ENCODE assay signal across 13 cellular contexts in the genomic region with DNA sequence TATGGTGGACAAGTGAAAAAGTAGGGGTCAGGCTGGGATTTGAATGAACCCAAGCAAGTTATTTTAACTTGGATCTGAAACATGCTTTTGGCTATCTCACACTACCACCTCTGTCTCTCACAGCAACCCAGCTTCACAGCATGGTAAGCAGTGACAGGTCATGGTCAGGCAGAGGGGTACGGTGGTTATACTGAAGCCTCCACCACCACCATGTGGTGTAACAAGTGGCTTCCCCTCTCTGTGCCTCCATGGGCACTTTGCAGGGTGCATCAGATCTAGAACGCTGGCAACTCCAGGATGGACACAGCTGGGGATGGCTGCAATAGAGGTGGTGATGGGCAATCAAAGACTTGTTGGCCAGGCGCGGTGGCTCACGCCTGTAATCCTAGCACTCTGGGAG. TPM values are rescaled to one million over a fixed set of nuclear protein-coding genes. Genes with fewer than 3 reads are reported as not detected.
DNase-seq lines count a peak whose midpoint lies in the region; ATAC-seq, FAIRE-seq and TF ChIP-seq lines count a peak whose summit lies in the region.
"Had no signal": no experiment of that assay in that cellular context is flagged by ENCODE, and none has a peak within 500 bp of the region (broad histone marks: within the 10 kb centered on the region; RNA-seq: fewer than 3 reads in every experiment).

No MANE protein-coding gene starts in this region.

- no peak overlapping the region for H3K27ac ChIP-seq in A549
- H3K27ac ChIP-seq: foreskin keratinocyte, prostate gland, thoracic aorta had no signal

- TF ChIP-seq CTCF in A549 (IDR thresholded peaks at IDR 0.05), result no peak
- TF ChIP-seq CTCF in GM13976 (IDR thresholded peaks at IDR 0.05; ENCODE audit: borderline replicate concordance, control extremely low read depth, extremely low read depth, insufficient read depth, missing control alignments), result no peak
- no peak for TF ChIP-seq CTCF in GM20000 (IDR thresholded peaks at IDR 0.05; ENCODE audit: extremely low read depth, missing control alignments)

- TF ChIP-seq EP300 in A549 (IDR thresholded peaks at IDR 0.05), result no peak

- H3K4me2 ChIP-seq in A549, result peak overlapping the region; percentile 94

- intact Hi-C loops in activated T-helper 1 cell treated with anti-CD3 and anti-CD28 coated beads, Interleukin-12 subunit alpha, Interleukin-12 subunit beta, Interleukin-2, Interleukin-4 antibody, amounts not matched to agents 30 ng/mL and 10 ng/mL and 1 ng/mL, durations not matched to agents 14 hours and 24 hours and 36 hours (cut with micrococcal nuclease), result no loop called here

- H3K9me3 Mint-ChIP-seq in activated T-helper 1 cell treated with anti-CD3 and anti-CD28 coated beads, Interleukin-12 subunit alpha, Interleukin-12 subunit beta, Interleukin-2, Interleukin-4 antibody, amounts not matched to agents 30 ng/mL and 10 ng/mL and 1 ng/mL, durations not matched to agents 14 hours and 24 hours and 36 hours, result no peaks in the 10 kb centered on the region

- H3K9ac ChIP-seq in mucosa of stomach (ENCODE audit: low read length), result peak overlapping the region; percentile 40

- FAIRE-seq in A549 (lab: Jason Lieb, UNC), result peak; percentile 93
- peak; percentile 69 for FAIRE-seq in GM12891 (lab: Jason Lieb, UNC)

- ATAC-seq in A549 (no peak), HG03469 (IDR thresholded peaks at IDR 0.05; ENCODE audit: unreplicated experiment) (no peak)

- peaks cover 42% of the 10 kb centered on the region for H3K27me3 Mint-ChIP-seq in activated T-helper 1 cell treated with anti-CD3 and anti-CD28 coated beads, Interleukin-12 subunit alpha, Interleukin-12 subunit beta, Interleukin-2, Interleukin-4 antibody, amounts not matched to agents 30 ng/mL and 10 ng/mL and 1 ng/mL, durations not matched to agents 14 hours and 24 hours and 36 hours (ENCODE audit: insufficient read depth)

- TF ChIP-seq RAD21 in A549 (conservative IDR thresholded peaks at IDR 0.05 in 1 of 2, IDR thresholded peaks at IDR 0.05 in 1 of 2), result no peak

- WGBS in A549 (ENCODE audit: missing lambda C conversion rate), result 94% methylated on average over 5 of the region's 5 CpGs

- H3K4me1 ChIP-seq in A549 (peaks cover 5% of the 10 kb centered on the region; the same call in 1 of the 3 replicates), mucosa of stomach (ENCODE audit: control insufficient read depth, insufficient read depth, low read length) (peaks cover 8% of the 10 kb centered on the region)
- H3K4me1 ChIP-seq: foreskin keratinocyte had no signal

- H3K27me3 ChIP-seq in mucosa of stomach (ENCODE audit: control insufficient read depth, insufficient read depth, low read length), result peaks cover 32% of the 10 kb centered on the region

- no peaks in the 10 kb centered on the region for H3K36me3 ChIP-seq in mucosa of stomach (ENCODE audit: control insufficient read depth, insufficient read depth, low read length)
- H3K36me3 ChIP-seq: prostate gland, thoracic aorta had no signal

- peaks cover 7% of the 10 kb centered on the region for H3K4me1 Mint-ChIP-seq in activated T-helper 1 cell treated with anti-CD3 and anti-CD28 coated beads, Interleukin-12 subunit alpha, Interleukin-12 subunit beta, Interleukin-2, Interleukin-4 antibody, amounts not matched to agents 30 ng/mL and 10 ng/mL and 1 ng/mL, durations not matched to agents 14 hours and 24 hours and 36 hours (ENCODE audit: low read depth)

- no peak overlapping the region for H3K27ac Mint-ChIP-seq in activated T-helper 1 cell treated with anti-CD3 and anti-CD28 coated beads, Interleukin-12 subunit alpha, Interleukin-12 subunit beta, Interleukin-2, Interleukin-4 antibody, amounts not matched to agents 30 ng/mL and 10 ng/mL and 1 ng/mL, durations not matched to agents 14 hours and 24 hours and 36 hours

- POLR2A ChIA-PET in A549 (lab: Yijun Ruan, JAX), result no interaction called here

- H3K4me3 ChIP-seq in A549, result peak overlapping the region; percentile 51; the same call in 1 of the 3 replicates
- no peak overlapping the region for H3K4me3 ChIP-seq in mucosa of stomach (ENCODE audit: low read length)

- in situ Hi-C loops in GM13976 (cut with MboI; ENCODE audit: low sequenced_read_pairs, unreplicated experiment), result no loop called here

- no peaks in the 10 kb centered on the region for H3K9me3 ChIP-seq in A549
- H3K9me3 ChIP-seq in mucosa of stomach (ENCODE audit: control insufficient read depth, low read length), result no peaks in the 10 kb centered on the region
- H3K9me3 ChIP-seq: prostate gland, thoracic aorta had no signal

- TF ChIP-seq POLR2A in A549 (IDR thresholded peaks at IDR 0.05; ENCODE audit: low read length) (no peak), GM12891 (IDR thresholded peaks at IDR 0.05; ENCODE audit: low read depth, low read length) (no peak)

- H3K4me3 Mint-ChIP-seq in activated T-helper 1 cell treated with anti-CD3 and anti-CD28 coated beads, Interleukin-12 subunit alpha, Interleukin-12 subunit beta, Interleukin-2, Interleukin-4 antibody, amounts not matched to agents 30 ng/mL and 10 ng/mL and 1 ng/mL, durations not matched to agents 14 hours and 24 hours and 36 hours, result peak overlapping the region; percentile 79

- no peak for DNase-seq in A549 (ENCODE audit: low read depth in 1 of 2, low spot score in 1 of 2)
- no peak for DNase-seq in GM12891 (ENCODE audit: insufficient read length, low spot score)
- no peak for DNase-seq in activated T-helper 1 cell treated with anti-CD3 and anti-CD28 coated beads, Interleukin-12 subunit alpha, Interleukin-12 subunit beta, Interleukin-2, Interleukin-4 antibody, amounts not matched to agents 30 ng/mL and 10 ng/mL and 1 ng/mL, durations not matched to agents 14 hours and 24 hours and 36 hours (ENCODE audit: low spot score)
- no peak for DNase-seq in NCI-H1436 (lab: John Stamatoyannopoulos, UW)
- DNase-seq in GM13976 (ENCODE audit: low spot score), result no peak
- DNase-seq in GM20000 (ENCODE audit: low spot score), result no peak
- DNase-seq: activated CD4-positive, alpha-beta T cell treated with anti-CD3 and anti-CD28 coated beads for 1 hour; activated gamma-delta T cell; foreskin keratinocyte had no signal

- CTCF ChIA-PET in A549 (lab: Yijun Ruan, JAX), result interaction anchor here (0.9 to 5.3 kb wide), 7 partner anchors 11 to 201 kb away, joined by 3 to 58 read pairs (median 7); a partner anchor contains a TSS

- no peaks in the 10 kb centered on the region for H3K36me3 Mint-ChIP-seq in activated T-helper 1 cell treated with anti-CD3 and anti-CD28 coated beads, Interleukin-12 subunit alpha, Interleukin-12 subunit beta, Interleukin-2, Interleukin-4 antibody, amounts not matched to agents 30 ng/mL and 10 ng/mL and 1 ng/mL, durations not matched to agents 14 hours and 24 hours and 36 hours (ENCODE audit: low read depth)

RNA-seq across cellular contexts. Expression of a gene that starts 0.7 kb away (rescaled TPM):
- 0.71 and 1.8 TPM in 2 replicates for polyA plus RNA-seq in A549 (2011; rRNA removed)
- 2.9 and 3.8 TPM in 2 replicates for polyA plus RNA-seq in A549 (2012; cell fraction: cytosol; rRNA removed)
- 13.7 and 18.2 TPM in 2 replicates for polyA plus RNA-seq in A549 (2012; cell fraction: nucleus; rRNA removed)
- polyA plus RNA-seq in A549 (2017; fragmentation: RNase III; extraction: RNeasy Plus Mini Kit Qiagen cat#74134 plus additional on column Dnase treatment), result 3.6 to 5.1 TPM (median 4.3 TPM) in 3 replicates
- polyA minus RNA-seq in A549 (2011; rRNA and poly(A)+ RNA removed), result 6.3 and 6.9 TPM in 2 replicates
- polyA plus RNA-seq in GM12891 (2012; ENCODE audit: low read depth, missing spikeins), result 0.28 TPM
- total RNA-seq in activated T-helper 1 cell treated with anti-CD3 and anti-CD28 coated beads, Interleukin-12 subunit alpha, Interleukin-12 subunit beta, Interleukin-2, Interleukin-4 antibody, amounts not matched to agents 30 ng/mL and 10 ng/mL and 1 ng/mL, durations not matched to agents 14 hours and 24 hours and 36 hours, result 0.56 and 2.1 TPM in 2 replicates
- total RNA-seq: foreskin keratinocyte, thoracic aorta had no signal

RNA-seq across cellular contexts. Expression of a gene that starts 9.9 kb away (rescaled TPM):
- polyA plus RNA-seq in A549 (2011; rRNA removed) (79.7 and 101 TPM in 2 replicates), A549 (2017; fragmentation: RNase III; extraction: RNeasy Plus Mini Kit Qiagen cat#74134 plus additional on column Dnase treatment) (135 to 151 TPM (median 144 TPM) in 3 replicates)
- polyA plus RNA-seq in A549 (2012; cell fraction: cytosol; rRNA removed), result 268 and 299 TPM in 2 replicates
- 241 and 275 TPM in 2 replicates for polyA plus RNA-seq in A549 (2012; cell fraction: nucleus; rRNA removed)
- 179 and 227 TPM in 2 replicates for polyA minus RNA-seq in A549 (2011; rRNA and poly(A)+ RNA removed)
- 25.0 TPM for polyA plus RNA-seq in GM12891 (2012; ENCODE audit: low read depth, missing spikeins)
- total RNA-seq in activated T-helper 1 cell treated with anti-CD3 and anti-CD28 coated beads, Interleukin-12 subunit alpha, Interleukin-12 subunit beta, Interleukin-2, Interleukin-4 antibody, amounts not matched to agents 30 ng/mL and 10 ng/mL and 1 ng/mL, durations not matched to agents 14 hours and 24 hours and 36 hours, result 48.7 and 50.1 TPM in 2 replicates

RNA-seq across cellular contexts. Expression of a gene that starts 10.4 kb away (rescaled TPM):
- polyA plus RNA-seq in A549 (2011; rRNA removed) (1.1 and 1.3 TPM in 2 replicates), A549 (2017; fragmentation: RNase III; extraction: RNeasy Plus Mini Kit Qiagen cat#74134 plus additional on column Dnase treatment) (3.4 to 4.5 TPM (median 4.2 TPM) in 3 replicates)
- 2.7 and 3.7 TPM in 2 replicates for polyA plus RNA-seq in A549 (2012; cell fraction: cytosol; rRNA removed)
- polyA plus RNA-seq in A549 (2012; cell fraction: nucleus; rRNA removed), result 3.5 and 5.2 TPM in 2 replicates
- polyA minus RNA-seq in A549 (2011; rRNA and poly(A)+ RNA removed), result 0.50 and 1.2 TPM in 2 replicates
- 0.40 TPM for polyA plus RNA-seq in GM12891 (2012; ENCODE audit: low read depth, missing spikeins)
- 1.0 and 1.4 TPM in 2 replicates for total RNA-seq in activated T-helper 1 cell treated with anti-CD3 and anti-CD28 coated beads, Interleukin-12 subunit alpha, Interleukin-12 subunit beta, Interleukin-2, Interleukin-4 antibody, amounts not matched to agents 30 ng/mL and 10 ng/mL and 1 ng/mL, durations not matched to agents 14 hours and 24 hours and 36 hours
- total RNA-seq: thoracic aorta had no signal

RNA-seq across cellular contexts. Expression of a gene that starts 13.1 kb away (rescaled TPM):
- polyA plus RNA-seq in A549 (2011; rRNA removed), result 8.9 and 10.4 TPM in 2 replicates
- polyA plus RNA-seq in A549 (2012; cell fraction: cytosol; rRNA removed), result 7.2 and 12.2 TPM in 2 replicates
- 26.3 and 37.1 TPM in 2 replicates for polyA plus RNA-seq in A549 (2012; cell fraction: nucleus; rRNA removed)
- 22.4 to 27.2 TPM (median 25.8 TPM) in 3 replicates for polyA plus RNA-seq in A549 (2017; fragmentation: RNase III; extraction: RNeasy Plus Mini Kit Qiagen cat#74134 plus additional on column Dnase treatment)
- polyA minus RNA-seq in A549 (2011; rRNA and poly(A)+ RNA removed), result 11.8 and 14.4 TPM in 2 replicates
- 4.0 TPM for polyA plus RNA-seq in GM12891 (2012; ENCODE audit: low read depth, missing spikeins)
- total RNA-seq in activated T-helper 1 cell treated with anti-CD3 and anti-CD28 coated beads, Interleukin-12 subunit alpha, Interleukin-12 subunit beta, Interleukin-2, Interleukin-4 antibody, amounts not matched to agents 30 ng/mL and 10 ng/mL and 1 ng/mL, durations not matched to agents 14 hours and 24 hours and 36 hours, result 7.5 and 7.8 TPM in 2 replicates

RNA-seq across cellular contexts. Expression of a gene that starts 43.3 kb away (rescaled TPM):
- 7.2 and 7.7 TPM in 2 replicates for polyA plus RNA-seq in A549 (2011; rRNA removed)
- polyA plus RNA-seq in A549 (2012; cell fraction: cytosol; rRNA removed), result 26.8 and 35.8 TPM in 2 replicates
- 69.9 and 100.0 TPM in 2 replicates for polyA plus RNA-seq in A549 (2012; cell fraction: nucleus; rRNA removed)
- polyA plus RNA-seq in A549 (2017; fragmentation: RNase III; extraction: RNeasy Plus Mini Kit Qiagen cat#74134 plus additional on column Dnase treatment), result 46.8 to 56.4 TPM (median 53.1 TPM) in 3 replicates
- 7.0 and 11.0 TPM in 2 replicates for polyA minus RNA-seq in A549 (2011; rRNA and poly(A)+ RNA removed)
- 18.5 TPM for polyA plus RNA-seq in GM12891 (2012; ENCODE audit: low read depth, missing spikeins)
- 66.9 and 68.0 TPM in 2 replicates for total RNA-seq in activated T-helper 1 cell treated with anti-CD3 and anti-CD28 coated beads, Interleukin-12 subunit alpha, Interleukin-12 subunit beta, Interleukin-2, Interleukin-4 antibody, amounts not matched to agents 30 ng/mL and 10 ng/mL and 1 ng/mL, durations not matched to agents 14 hours and 24 hours and 36 hours
